39 cellular contexts compared by ENCODE assay signal in genomic region chr7:132115028-132115427, GRCh38.
"Had no signal": no experiment of that assay in that cellular context is flagged by ENCODE, and none has a peak within 500 bp of the region (broad histone marks: within the 10 kb centered on the region; RNA-seq: fewer than 3 reads in every experiment).

No MANE protein-coding gene starts in this region.

- H3K9me3 Mint-ChIP-seq: activated naive CD4-positive, alpha-beta T cell treated with anti-CD3 and anti-CD28 coated beads for 36 hours; activated naive CD4-positive, alpha-beta T cell treated with anti-CD3 and anti-CD28 coated beads, Interleukin-2, amount 10 ng/mL, durations not matched to agents 7 days and 5 days; activated naive CD4-positive, alpha-beta T cell treated with anti-CD3 and anti-CD28 coated beads, Interleukin-2, amount 50 U/mL, for 24 hours; activated naive CD4-positive, alpha-beta T cell treated with anti-CD3 and anti-CD28 coated beads, Interleukin-2, amount 50 U/mL, for 72 hours; activated naive CD8-positive, alpha-beta T cell treated with anti-CD3 and anti-CD28 coated beads for 36 hours; activated naive CD8-positive, alpha-beta T cell treated with anti-CD3 and anti-CD28 coated beads, Interleukin-2, amount 10 ng/mL, durations not matched to agents 7 days and 5 days; activated naive CD8-positive, alpha-beta T cell treated with anti-CD3 and anti-CD28 coated beads, Interleukin-2, amount 50 U/mL, for 24 hours; activated T-cell treated with anti-CD3 and anti-CD28 coated beads, Interleukin-2, amount 50 U/mL, for 24 hours; activated T-cell treated with anti-CD3 and anti-CD28 coated beads, Interleukin-2, amount 50 U/mL, for 4 hours; activated T-cell treated with anti-CD3 and anti-CD28 coated beads, Interleukin-2, amount 50 U/mL, for 72 hours; activated T-helper 1 cell treated with anti-CD3 and anti-CD28 coated beads, Interleukin-12 subunit alpha, Interleukin-12 subunit beta, Interleukin-2, Interleukin-4 antibody, amounts not matched to agents 30 ng/mL and 10 ng/mL and 1 ng/mL, durations not matched to agents 14 hours and 24 hours and 36 hours; activated T-helper 17 cell treated with anti-CD3 and anti-CD28 coated beads, Interleukin-2, amount 50 U/mL, for 72 hours; activated T-helper 2 cell treated with anti-CD3 and anti-CD28 coated beads, Interferon-gamma antibody, Interleukin-2, Interleukin-4, amounts not matched to agents 10 μg/mL and 5 μg/mL and 100 μg/mL, durations not matched to agents 14 hours and 24 hours and 36 hours; brain; central memory CD8-positive, alpha-beta T cell had no signal

- H3K27me3 ChIP-seq: adrenal gland, ascending aorta, body of pancreas, brain microvascular endothelial cell, breast epithelium, cardiac muscle cell had no signal

- H3K36me3 ChIP-seq: adrenal gland, ascending aorta, brain microvascular endothelial cell, breast epithelium, cardiac muscle cell had no signal

- H3K9me3 ChIP-seq: adrenal gland, ascending aorta, body of pancreas, breast epithelium had no signal

- H3K27ac ChIP-seq: adrenal gland, ascending aorta, body of pancreas, brain microvascular endothelial cell, breast epithelium, cardiac muscle cell had no signal

- H3K4me1 Mint-ChIP-seq: activated naive CD4-positive, alpha-beta T cell treated with anti-CD3 and anti-CD28 coated beads, Interleukin-2, amount 10 ng/mL, durations not matched to agents 7 days and 5 days; activated naive CD4-positive, alpha-beta T cell treated with anti-CD3 and anti-CD28 coated beads, Interleukin-2, amount 50 U/mL, for 24 hours; activated naive CD8-positive, alpha-beta T cell treated with anti-CD3 and anti-CD28 coated beads for 36 hours; activated naive CD8-positive, alpha-beta T cell treated with anti-CD3 and anti-CD28 coated beads, Interleukin-2, amount 10 ng/mL, durations not matched to agents 7 days and 5 days; activated naive CD8-positive, alpha-beta T cell treated with anti-CD3 and anti-CD28 coated beads, Interleukin-2, amount 50 U/mL, for 24 hours; activated T-helper 17 cell treated with anti-CD3 and anti-CD28 coated beads, Interleukin-2, amount 50 U/mL, for 72 hours; central memory CD8-positive, alpha-beta T cell had no signal

- ATAC-seq: activated naive CD4-positive, alpha-beta T cell treated with anti-CD3 and anti-CD28 coated beads, Interleukin-2, amount 50 U/mL, for 72 hours; activated naive CD8-positive, alpha-beta T cell treated with anti-CD3 and anti-CD28 coated beads, Interleukin-2, amount 50 U/mL, for 24 hours; activated T-cell treated with anti-CD3 and anti-CD28 coated beads, Interleukin-2, amount 50 U/mL, for 72 hours; activated T-helper 17 cell treated with anti-CD3 and anti-CD28 coated beads, Interleukin-2, amount 50 U/mL, for 72 hours; body of pancreas had no signal

- FAIRE-seq: astrocyte, bronchial epithelial cell had no signal

- H3K4me1 ChIP-seq: adrenal gland, ascending aorta, body of pancreas, breast epithelium had no signal

- H3K27ac Mint-ChIP-seq: activated naive CD4-positive, alpha-beta T cell treated with anti-CD3 and anti-CD28 coated beads for 36 hours; activated naive CD4-positive, alpha-beta T cell treated with anti-CD3 and anti-CD28 coated beads, Interleukin-2, amount 10 ng/mL, durations not matched to agents 7 days and 5 days; activated naive CD4-positive, alpha-beta T cell treated with anti-CD3 and anti-CD28 coated beads, Interleukin-2, amount 50 U/mL, for 24 hours; activated naive CD4-positive, alpha-beta T cell treated with anti-CD3 and anti-CD28 coated beads, Interleukin-2, amount 50 U/mL, for 72 hours; activated naive CD8-positive, alpha-beta T cell; activated naive CD8-positive, alpha-beta T cell treated with anti-CD3 and anti-CD28 coated beads for 36 hours; activated naive CD8-positive, alpha-beta T cell treated with anti-CD3 and anti-CD28 coated beads, Interleukin-2, amount 10 ng/mL, durations not matched to agents 7 days and 5 days; activated naive CD8-positive, alpha-beta T cell treated with anti-CD3 and anti-CD28 coated beads, Interleukin-2, amount 50 U/mL, for 24 hours; activated T-cell treated with anti-CD3 and anti-CD28 coated beads, Interleukin-2, amount 50 U/mL, for 24 hours; activated T-cell treated with anti-CD3 and anti-CD28 coated beads, Interleukin-2, amount 50 U/mL, for 72 hours; activated T-helper 1 cell treated with anti-CD3 and anti-CD28 coated beads, Interleukin-12 subunit alpha, Interleukin-12 subunit beta, Interleukin-2, Interleukin-4 antibody, amounts not matched to agents 30 ng/mL and 10 ng/mL and 1 ng/mL, durations not matched to agents 14 hours and 24 hours and 36 hours; activated T-helper 17 cell treated with anti-CD3 and anti-CD28 coated beads, Interleukin-2, amount 50 U/mL, for 72 hours; activated T-helper 2 cell treated with anti-CD3 and anti-CD28 coated beads, Interferon-gamma antibody, Interleukin-2, Interleukin-4, amounts not matched to agents 10 μg/mL and 5 μg/mL and 100 μg/mL, durations not matched to agents 14 hours and 24 hours and 36 hours; brain had no signal

- H3K27me3 Mint-ChIP-seq: activated naive CD8-positive, alpha-beta T cell; activated naive CD8-positive, alpha-beta T cell treated with anti-CD3 and anti-CD28 coated beads, Interleukin-2, amount 50 U/mL, for 24 hours; brain had no signal

- DNase-seq: activated effector memory CD4-positive, alpha-beta T cell treated with anti-CD3 and anti-CD28 coated beads, Interleukin-2, amount 50 U/mL, for 16 hours; activated effector memory CD4-positive, alpha-beta T cell treated with Interleukin-2 at 50 U/mL for 16 hours; activated gamma-delta T cell; activated gamma-delta T cell treated with Interleukin-2 at 50 U/mL for 16 hours; activated naive CD4-positive, alpha-beta T cell; activated naive CD4-positive, alpha-beta T cell treated with anti-CD3 and anti-CD28 coated beads for 36 hours; activated naive CD4-positive, alpha-beta T cell treated with anti-CD3 and anti-CD28 coated beads, Interleukin-2, amount 10 ng/mL, durations not matched to agents 7 days and 5 days; activated naive CD4-positive, alpha-beta T cell treated with anti-CD3 and anti-CD28 coated beads, Interleukin-2, amount 50 U/mL, for 16 hours; activated naive CD4-positive, alpha-beta T cell treated with Interleukin-2 at 50 U/mL for 16 hours; activated naive CD8-positive, alpha-beta T cell treated with anti-CD3 and anti-CD28 coated beads for 36 hours; activated naive CD8-positive, alpha-beta T cell treated with anti-CD3 and anti-CD28 coated beads, Interleukin-2, amount 10 ng/mL, durations not matched to agents 7 days and 5 days; activated naive CD8-positive, alpha-beta T cell treated with anti-CD3 and anti-CD28 coated beads, Interleukin-2, amount 50 U/mL, for 24 hours; activated T-cell treated with anti-CD3 and anti-CD28 coated beads, Interleukin-2, amount 50 U/mL, for 24 hours; activated T-cell treated with anti-CD3 and anti-CD28 coated beads, Interleukin-2, amount 50 U/mL, for 4 hours; activated T-cell treated with anti-CD3 and anti-CD28 coated beads, Interleukin-2, amount 50 U/mL, for 48 hours; activated T-cell treated with anti-CD3 and anti-CD28 coated beads, Interleukin-2, amount 50 U/mL, for 72 hours; adrenal gland; amniotic stem cell; amygdala; anterior cingulate cortex; aorta; body of pancreas; brain microvascular endothelial cell; caudate nucleus; central memory CD4-positive, alpha-beta T cell; cerebellar nuclear complex had no signal

- H3K4me3 Mint-ChIP-seq: activated naive CD4-positive, alpha-beta T cell treated with anti-CD3 and anti-CD28 coated beads for 36 hours; activated naive CD4-positive, alpha-beta T cell treated with anti-CD3 and anti-CD28 coated beads, Interleukin-2, amount 10 ng/mL, durations not matched to agents 7 days and 5 days; activated naive CD4-positive, alpha-beta T cell treated with anti-CD3 and anti-CD28 coated beads, Interleukin-2, amount 50 U/mL, for 24 hours; activated naive CD8-positive, alpha-beta T cell; activated naive CD8-positive, alpha-beta T cell treated with anti-CD3 and anti-CD28 coated beads for 36 hours; activated naive CD8-positive, alpha-beta T cell treated with anti-CD3 and anti-CD28 coated beads, Interleukin-2, amount 10 ng/mL, durations not matched to agents 7 days and 5 days; activated naive CD8-positive, alpha-beta T cell treated with anti-CD3 and anti-CD28 coated beads, Interleukin-2, amount 50 U/mL, for 24 hours; activated T-cell treated with anti-CD3 and anti-CD28 coated beads, Interleukin-2, amount 50 U/mL, for 24 hours; activated T-cell treated with anti-CD3 and anti-CD28 coated beads, Interleukin-2, amount 50 U/mL, for 4 hours; activated T-cell treated with anti-CD3 and anti-CD28 coated beads, Interleukin-2, amount 50 U/mL, for 72 hours; activated T-helper 1 cell treated with anti-CD3 and anti-CD28 coated beads, Interleukin-12 subunit alpha, Interleukin-12 subunit beta, Interleukin-2, Interleukin-4 antibody, amounts not matched to agents 30 ng/mL and 10 ng/mL and 1 ng/mL, durations not matched to agents 14 hours and 24 hours and 36 hours; activated T-helper 17 cell treated with anti-CD3 and anti-CD28 coated beads, Interleukin-2, amount 50 U/mL, for 72 hours; brain; central memory CD8-positive, alpha-beta T cell had no signal

- H3K4me3 ChIP-seq: adrenal gland, ascending aorta, body of pancreas, breast epithelium, cardiac muscle cell had no signal

- H3K36me3 Mint-ChIP-seq: activated naive CD4-positive, alpha-beta T cell treated with anti-CD3 and anti-CD28 coated beads, Interleukin-2, amount 10 ng/mL, durations not matched to agents 7 days and 5 days; activated naive CD4-positive, alpha-beta T cell treated with anti-CD3 and anti-CD28 coated beads, Interleukin-2, amount 50 U/mL, for 24 hours; activated naive CD4-positive, alpha-beta T cell treated with anti-CD3 and anti-CD28 coated beads, Interleukin-2, amount 50 U/mL, for 72 hours; activated naive CD8-positive, alpha-beta T cell; activated naive CD8-positive, alpha-beta T cell treated with anti-CD3 and anti-CD28 coated beads for 36 hours; activated naive CD8-positive, alpha-beta T cell treated with anti-CD3 and anti-CD28 coated beads, Interleukin-2, amount 10 ng/mL, durations not matched to agents 7 days and 5 days; brain had no signal
